Comparison of ENCODE assay signal across 9 cellular contexts in the genomic region with DNA sequence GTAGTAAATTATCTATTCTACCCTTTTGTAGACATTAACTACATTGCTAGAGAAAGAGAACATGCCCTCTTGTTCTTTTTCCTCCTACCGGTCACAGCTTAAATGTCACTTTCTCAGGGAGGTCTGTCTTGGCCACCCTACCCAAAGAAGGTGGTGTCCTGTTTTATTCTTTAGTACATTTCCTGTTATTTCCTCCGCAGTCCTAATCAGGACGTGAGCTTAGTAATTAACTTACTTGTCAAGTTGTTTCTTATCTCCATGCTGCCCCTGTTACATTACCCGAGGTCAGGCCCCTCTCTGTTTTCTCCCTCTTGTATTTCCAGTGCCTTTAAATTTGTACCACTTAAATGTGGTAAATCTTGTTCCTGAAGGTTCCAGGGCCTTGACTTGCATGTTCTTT.
DNase-seq lines count a peak whose midpoint lies in the region; ATAC-seq and TF ChIP-seq lines count a peak whose summit lies in the region.
"Had no signal": no experiment of that assay in that cellular context is flagged by ENCODE, and none has a peak within 500 bp of the region (broad histone marks: within the 10 kb centered on the region; RNA-seq: fewer than 3 reads in every experiment).

No MANE protein-coding gene starts in this region.

- TF ChIP-seq CTCF in CD8-positive, alpha-beta T cell (IDR thresholded peaks at IDR 0.05), result no peak
- no peak for TF ChIP-seq CTCF in chondrocyte (IDR thresholded peaks at IDR 0.05)
- no peak for TF ChIP-seq CTCF in body of pancreas (IDR thresholded peaks at IDR 0.05)
- TF ChIP-seq CTCF in GM13977 (IDR thresholded peaks at IDR 0.05; ENCODE audit: extremely low read depth, insufficient read depth, missing control alignments), result no peak

- TF ChIP-seq POLR2A in body of pancreas (IDR thresholded peaks at IDR 0.05), result no peak

- no peak for ATAC-seq in CD8-positive, alpha-beta T cell
- ATAC-seq in GM19351 (IDR thresholded peaks at IDR 0.05; ENCODE audit: unreplicated experiment), result peak; percentile 29
- peak; percentile 44 for ATAC-seq in HG03108 (IDR thresholded peaks at IDR 0.05; ENCODE audit: unreplicated experiment)
- ATAC-seq in body of pancreas, result no peak

- CTCF ChIA-PET in CD8-positive, alpha-beta T cell (lab: Charles Lee), result interaction anchor here (1.3 kb wide), 1 partner anchor 26 kb away, joined by 4 read pairs; no protein-coding TSS in a partner anchor

- peak overlapping the region; percentile 13 for H3K27ac ChIP-seq in CD8-positive, alpha-beta T cell (ENCODE audit: low read depth, low read length)
- peak overlapping the region in 2 of 4 donors; percentile 17 to 42 for H3K27ac ChIP-seq in body of pancreas

- H3K4me3 Mint-ChIP-seq in CD8-positive, alpha-beta T cell, result no peak overlapping the region
- H3K4me3 Mint-ChIP-seq in chondrocyte (ENCODE audit: unreplicated experiment), result no peak overlapping the region

- H3K4me1 Mint-ChIP-seq in CD8-positive, alpha-beta T cell (ENCODE audit: low read depth), result peaks cover 6% of the 10 kb centered on the region
- peaks cover 30% of the 10 kb centered on the region for H3K4me1 Mint-ChIP-seq in chondrocyte (ENCODE audit: low read depth)

- no peak overlapping the region for H3K4me3 ChIP-seq in CD8-positive, alpha-beta T cell (ENCODE audit: low read depth, low read length)
- H3K4me3 ChIP-seq in body of pancreas, result no peak overlapping the region

- in situ Hi-C loops in GM13977 (cut with MboI; ENCODE audit: low pct_unique_long_range_greater_than_20kb, low sequenced_read_pairs, unreplicated experiment), result no loop called here

- WGBS in body of pancreas, 2 donors, result 31 to 39% methylated on average over 4 of the region's 4 CpGs

- DNase-seq in CD8-positive, alpha-beta T cell, result no peak
- DNase-seq in chondrocyte (ENCODE audit: low spot score) (no peak), body of pancreas (no peak), SW 1271 (lab: John Stamatoyannopoulos, UW) (no peak), GM13977 (ENCODE audit: low spot score) (no peak), T-helper 9 cell (no peak)
- DNase-seq: DMS 273 treated with DMSO at 0.1 percent for 48 hours had no signal

- peaks cover 13% of the 10 kb centered on the region for H3K4me1 ChIP-seq in CD8-positive, alpha-beta T cell (ENCODE audit: insufficient read depth, low read length)
- H3K4me1 ChIP-seq in body of pancreas, result peaks cover 7% of the 10 kb centered on the region

- no peaks in the 10 kb centered on the region for H3K36me3 ChIP-seq in CD8-positive, alpha-beta T cell (ENCODE audit: insufficient read depth, low read length)
- no peaks in the 10 kb centered on the region for H3K36me3 ChIP-seq in body of pancreas (replicated peaks in 1 of 2; ENCODE audit: insufficient read depth in 1 of 2, low read depth in 2 of 2)

- H3K36me3 Mint-ChIP-seq in CD8-positive, alpha-beta T cell, result no peaks in the 10 kb centered on the region
- H3K36me3 Mint-ChIP-seq in chondrocyte (ENCODE audit: low read depth), result no peaks in the 10 kb centered on the region

- intact Hi-C loops in CD8-positive, alpha-beta T cell (cut with DNase I, micrococcal nuclease), result no loop called here
- intact Hi-C loops in body of pancreas (cut with DNase I), result no loop called here

- H3K27me3 Mint-ChIP-seq in CD8-positive, alpha-beta T cell (ENCODE audit: low read depth), result peaks cover 2% of the 10 kb centered on the region
- no peaks in the 10 kb centered on the region for H3K27me3 Mint-ChIP-seq in chondrocyte (ENCODE audit: low read depth)

- peak overlapping the region; percentile 8 for H3K27ac Mint-ChIP-seq in CD8-positive, alpha-beta T cell
- peak overlapping the region; percentile 18 for H3K27ac Mint-ChIP-seq in chondrocyte (ENCODE audit: unreplicated experiment)

- no peaks in the 10 kb centered on the region for H3K9me3 Mint-ChIP-seq in CD8-positive, alpha-beta T cell
- no peaks in the 10 kb centered on the region for H3K9me3 Mint-ChIP-seq in chondrocyte (ENCODE audit: low read depth)

- H3K9me3 ChIP-seq in CD8-positive, alpha-beta T cell (ENCODE audit: low read length), result no peaks in the 10 kb centered on the region
- H3K9me3 ChIP-seq in body of pancreas, result no peaks in the 10 kb centered on the region

- H3K27me3 ChIP-seq in CD8-positive, alpha-beta T cell (ENCODE audit: insufficient read depth, low read length), result no peaks in the 10 kb centered on the region
- H3K27me3 ChIP-seq in body of pancreas, result no peaks in the 10 kb centered on the region

- POLR2A ChIA-PET in CD8-positive, alpha-beta T cell (lab: Charles Lee), result no interaction called here

Comparison
In these comparisons a context has a peak if more than half of its experiments do, and no peak if none do; other contexts are left out.
1. ATAC-seq: peak in GM19351 (single experiment) and HG03108 (single experiment); none in CD8-positive, alpha-beta T cell (single experiment) and body of pancreas (single experiment).